ENCODE assay signal across 9 cellular contexts in the genomic region with DNA sequence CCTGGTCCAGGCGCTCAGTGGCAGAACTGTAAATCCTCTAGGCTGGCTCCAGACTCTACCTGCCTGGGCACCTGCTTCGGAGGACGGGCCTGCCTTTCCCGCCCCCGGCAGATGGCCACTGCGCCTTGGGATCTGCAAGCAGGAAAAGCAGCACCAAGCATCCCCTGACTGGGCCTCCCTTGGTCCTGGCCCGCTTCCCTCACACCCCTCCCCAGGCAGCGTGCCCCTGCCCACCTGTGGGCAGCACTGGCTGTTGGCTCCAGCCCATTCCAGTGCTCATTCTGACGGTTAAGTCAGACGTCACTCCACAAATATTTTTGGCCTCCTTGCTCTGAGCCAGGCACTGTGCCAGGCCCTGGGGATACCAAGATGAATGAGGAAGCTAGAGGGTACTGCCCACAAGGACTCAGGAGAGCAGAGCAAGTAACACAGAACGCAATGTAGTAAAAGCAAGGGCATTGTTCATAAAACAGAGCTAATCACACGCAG. TPM values are rescaled to one million over a fixed set of nuclear protein-coding genes. Genes with fewer than 3 reads are reported as not detected.
DNase-seq lines count a peak whose midpoint lies in the region; ATAC-seq and TF ChIP-seq lines count a peak whose summit lies in the region.
"Had no signal": no experiment of that assay in that cellular context is flagged by ENCODE, and none has a peak within 500 bp of the region (broad histone marks: within the 10 kb centered on the region; RNA-seq: fewer than 3 reads in every experiment).

No MANE protein-coding gene starts in this region.

- H3K4me3 Mint-ChIP-seq in activated naive CD8-positive, alpha-beta T cell treated with anti-CD3 and anti-CD28 coated beads, Interleukin-2, amount 50 U/mL, for 24 hours = no peak overlapping the region
- H3K4me3 Mint-ChIP-seq: T-cell had no signal

- no peak overlapping the region for H3K27ac Mint-ChIP-seq in activated naive CD8-positive, alpha-beta T cell treated with anti-CD3 and anti-CD28 coated beads, Interleukin-2, amount 50 U/mL, for 24 hours
- H3K27ac Mint-ChIP-seq: T-cell had no signal

- in situ Hi-C loops in G401 (cut with HindIII; ENCODE audit: low sequenced_read_pairs) = no loop called here

- H3K36me3 Mint-ChIP-seq in activated naive CD8-positive, alpha-beta T cell treated with anti-CD3 and anti-CD28 coated beads, Interleukin-2, amount 50 U/mL, for 24 hours (ENCODE audit: low read depth) = peaks cover 10% of the 10 kb centered on the region

- no peak for TF ChIP-seq CTCF in omental fat pad (IDR thresholded peaks at IDR 0.05)

- peaks cover 27% of the 10 kb centered on the region for H3K4me1 Mint-ChIP-seq in activated naive CD8-positive, alpha-beta T cell treated with anti-CD3 and anti-CD28 coated beads, Interleukin-2, amount 50 U/mL, for 24 hours

- peaks cover 30% of the 10 kb centered on the region for H3K27me3 Mint-ChIP-seq in activated naive CD8-positive, alpha-beta T cell treated with anti-CD3 and anti-CD28 coated beads, Interleukin-2, amount 50 U/mL, for 24 hours

- DNase-seq in G401 (ENCODE audit: low spot score) (peak; percentile 85), NCI-H446 treated with DMSO at 0.1 percent for 48 hours (lab: John Stamatoyannopoulos, UW) (peak; percentile 66), dedifferentiated amniotic fluid mesenchymal stem cell (ENCODE audit: extremely low spot score) (peak; percentile 89), omental fat pad (ENCODE audit: low spot score) (no peak), HCEC 1CT (no peak)
- no peak for DNase-seq in stimulated activated naive CD8-positive, alpha-beta T cell treated with anti-CD3 and anti-CD28 coated beads, Interleukin-15, Interleukin-2, amounts not matched to agents 100 U/mL and 50 U/mL, for 24 hours
- no peak for DNase-seq in activated naive CD8-positive, alpha-beta T cell treated with anti-CD3 and anti-CD28 coated beads, Interleukin-2, amount 50 U/mL, for 24 hours
- DNase-seq: T-cell had no signal

- peaks cover 10% of the 10 kb centered on the region for H3K9me3 Mint-ChIP-seq in activated naive CD8-positive, alpha-beta T cell treated with anti-CD3 and anti-CD28 coated beads, Interleukin-2, amount 50 U/mL, for 24 hours

- peak; percentile 86 for ATAC-seq in omental fat pad (ENCODE audit: low FRiP score)
- no peak for ATAC-seq in HG02840 (IDR thresholded peaks at IDR 0.05; ENCODE audit: low FRiP score, unreplicated experiment)
- no peak for ATAC-seq in stimulated activated naive CD8-positive, alpha-beta T cell treated with anti-CD3 and anti-CD28 coated beads, Interleukin-15, Interleukin-2, amounts not matched to agents 100 U/mL and 50 U/mL, for 24 hours
- no peak for ATAC-seq in activated naive CD8-positive, alpha-beta T cell treated with anti-CD3 and anti-CD28 coated beads, Interleukin-2, amount 50 U/mL, for 24 hours
- ATAC-seq: T-cell had no signal

RNA-seq across cellular contexts. Expression of a gene that starts 22.0 kb away (rescaled TPM):
- total RNA-seq in G401 (2014; rRNA removed; shearing (Covaris generic)) = 1.7 and 1.8 TPM in 2 replicates
- total RNA-seq in omental fat pad = under 1 TPM in 2 of 4 donors, not detected in 2; 0.36 to 0.65 TPM

RNA-seq across cellular contexts. Expression of a gene that starts 26.7 kb away (rescaled TPM):
- total RNA-seq in G401 (2014; rRNA removed; shearing (Covaris generic)) = 4.0 and 6.6 TPM in 2 replicates
- 1 to 10 TPM; 2.8 to 9.0 (median 5.3) TPM for total RNA-seq in omental fat pad

RNA-seq across cellular contexts. Expression of a gene that starts 55.9 kb away (rescaled TPM):
- 13.2 and 15.0 TPM in 2 replicates for total RNA-seq in G401 (2014; rRNA removed; shearing (Covaris generic))
- total RNA-seq in omental fat pad = 1 to 10 TPM in 1 of 4 donors, not detected in 3; 1.7 TPM

Comparison
In these comparisons a context has a peak if more than half of its experiments do, and no peak if none do; other contexts are left out.
1. DNase-seq: peak in G401 (single experiment), NCI-H446 treated with DMSO at 0.1 percent for 48 hours (single experiment) and dedifferentiated amniotic fluid mesenchymal stem cell (single experiment); none in omental fat pad (single experiment), HCEC 1CT (single experiment), stimulated activated naive CD8-positive, alpha-beta T cell treated with anti-CD3 and anti-CD28 coated beads, Interleukin-15, Interleukin-2, amounts not matched to agents 100 U/mL and 50 U/mL, for 24 hours (single experiment) and activated naive CD8-positive, alpha-beta T cell treated with anti-CD3 and anti-CD28 coated beads, Interleukin-2, amount 50 U/mL, for 24 hours (single experiment).